7 cellular contexts compared by ENCODE assay signal in genomic region chr7:130875265-130875741, GRCh38.
DNase-seq lines count a peak whose midpoint lies in the region; ATAC-seq, FAIRE-seq and TF ChIP-seq lines count a peak whose summit lies in the region.

No MANE protein-coding gene starts in this region.

- no peak overlapping the region for H3K23ac ChIP-seq in mesenchymal stem cell (ENCODE audit: low read length in 2 of 2)

- H3K9ac ChIP-seq in SK-N-MC (ENCODE audit: insufficient read length) (no peak overlapping the region), mesenchymal stem cell (ENCODE audit: low read length) (peak overlapping the region; percentile 60)

- no peak overlapping the region for H2BK15ac ChIP-seq in mesenchymal stem cell (ENCODE audit: low read depth, poor library complexity, severe bottlenecking)

- no peak overlapping the region for H3K4ac ChIP-seq in mesenchymal stem cell (ENCODE audit: low read depth in 1 of 2, low read length in 2 of 2)

- 41% methylated on average over 4 of the region's 6 CpGs for WGBS in mesenchymal stem cell

- peak overlapping the region; percentile 37 for H3K27ac ChIP-seq in SK-N-MC
- H3K27ac ChIP-seq in mesenchymal stem cell (ENCODE audit: low read length, poor library complexity, severe bottlenecking), result peak overlapping the region; percentile 75

- no peak overlapping the region for H2AK5ac ChIP-seq in mesenchymal stem cell (ENCODE audit: low read length, severe bottlenecking)

- ATAC-seq in HG02884 (IDR thresholded peaks at IDR 0.05; ENCODE audit: unreplicated experiment), result no peak

- peaks cover 75% of the 10 kb centered on the region for H3K36me3 ChIP-seq in SK-N-MC (ENCODE audit: insufficient read depth, low read length)
- H3K36me3 ChIP-seq in mesenchymal stem cell (ENCODE audit: control insufficient read depth in 1 of 2, insufficient read depth in 2 of 2, low read depth in 1 of 2, low read length in 2 of 2), result peaks cover 31 to 92% of the 10 kb centered on the region in 2 experiments

- H3K9me3 ChIP-seq in SK-N-MC (ENCODE audit: low read depth, low read length) (no peaks in the 10 kb centered on the region), mesenchymal stem cell (ENCODE audit: control insufficient read depth, low read length) (no peaks in the 10 kb centered on the region)

- no peak overlapping the region for H2BK5ac ChIP-seq in mesenchymal stem cell (ENCODE audit: low read depth, low read length, poor library complexity, severe bottlenecking)

- DNase-seq in HFF-Myc (ENCODE audit: extremely low read depth, low read depth), result no peak
- DNase-seq in SK-N-MC (ENCODE audit: low read depth, low spot score), result no peak
- DNase-seq in cerebellum (ENCODE audit: low spot score), result peak; percentile 70
- DNase-seq in mesenchymal stem cell, result peak; percentile 48
- DNase-seq in SIG-M5 (lab: John Stamatoyannopoulos, UW), result no peak

- no peak overlapping the region for H2BK120ac ChIP-seq in mesenchymal stem cell (ENCODE audit: low read depth, low read length)

- no peaks in the 10 kb centered on the region for H3K27me3 ChIP-seq in mesenchymal stem cell (ENCODE audit: control insufficient read depth in 1 of 2, insufficient read depth in 1 of 2, low read length in 2 of 2)

- peak; percentile 34 for FAIRE-seq in G401.6 (lab: Jason Lieb, UNC)

- H3K4me2 ChIP-seq in mesenchymal stem cell (ENCODE audit: low read length, poor library complexity, severe bottlenecking), result no peak overlapping the region

- no peak overlapping the region for H3K18ac ChIP-seq in mesenchymal stem cell (ENCODE audit: low read depth in 1 of 2, low read length in 2 of 2)

- TF ChIP-seq CTCF in HFF-Myc (IDR thresholded peaks at IDR 0.05; ENCODE audit: low read depth, low read length, missing control alignments), result peak; percentile 71

- H3K4me3 ChIP-seq in HFF-Myc (replicated peaks; ENCODE audit: low read depth, low read length), result no peak overlapping the region
- no peak overlapping the region for H3K4me3 ChIP-seq in SK-N-MC
- no peak overlapping the region for H3K4me3 ChIP-seq in mesenchymal stem cell (ENCODE audit: insufficient read depth in 1 of 2, low read depth in 1 of 2, low read length in 2 of 2)

- H2AFZ ChIP-seq in mesenchymal stem cell (ENCODE audit: low read depth, low read length), result no peak overlapping the region

- no peak overlapping the region for H2BK12ac ChIP-seq in mesenchymal stem cell (ENCODE audit: low read length in 2 of 2)

- H4K8ac ChIP-seq in mesenchymal stem cell (ENCODE audit: low read length), result no peak overlapping the region

- no peak overlapping the region for H3K14ac ChIP-seq in mesenchymal stem cell (ENCODE audit: low read length in 2 of 2)

- peaks cover 3% of the 10 kb centered on the region for H3K79me1 ChIP-seq in mesenchymal stem cell (replicated peaks; ENCODE audit: low read length, poor library complexity, severe bottlenecking)

- H4K91ac ChIP-seq in mesenchymal stem cell (ENCODE audit: low read length), result no peak overlapping the region

- H3K4me1 ChIP-seq in mesenchymal stem cell (ENCODE audit: control insufficient read depth, insufficient read depth, low read depth, low read length), result peaks cover 22% of the 10 kb centered on the region

Comparison
In these comparisons a context has a peak if more than half of its experiments do, and no peak if none do; other contexts are left out.
1. DNase-seq: peak in cerebellum (single experiment) and mesenchymal stem cell (single experiment); none in HFF-Myc (single experiment), SK-N-MC (single experiment) and SIG-M5 (single experiment).